9 cellular contexts compared by ENCODE assay signal in genomic region chr2:162890690-162891311, GRCh38. TPM values are rescaled to one million over a fixed set of nuclear protein-coding genes. Genes with fewer than 3 reads are reported as not detected.
A peak's percentile ranks its signal among the peaks of the same experiment; 100 is the strongest.
DNase-seq lines count a peak whose midpoint lies in the region; ATAC-seq and TF ChIP-seq lines count a peak whose summit lies in the region.
"Had no signal": no experiment of that assay in that cellular context is flagged by ENCODE, and none has a peak within 500 bp of the region (broad histone marks: within the 10 kb centered on the region; RNA-seq: fewer than 3 reads in every experiment).

No MANE protein-coding gene starts in this region.

- H3K79me2 ChIP-seq in ACC112 (ENCODE audit: control insufficient read depth, insufficient read depth, low read length, unreplicated experiment) = no peaks in the 10 kb centered on the region
- H3K79me2 ChIP-seq in PC-9 (ENCODE audit: low read depth) = no peaks in the 10 kb centered on the region
- no peaks in the 10 kb centered on the region for H3K79me2 ChIP-seq in neural progenitor cell (ENCODE audit: low read depth)

- H3F3A ChIP-seq in PC-9 (ENCODE audit: insufficient read depth, low read depth) (no peaks in the 10 kb centered on the region), neural progenitor cell (ENCODE audit: low read depth) (no peaks in the 10 kb centered on the region)

- H3K9me3 Mint-ChIP-seq in endodermal cell = no peaks in the 10 kb centered on the region
- H3K9me3 Mint-ChIP-seq in neural progenitor cell = no peaks in the 10 kb centered on the region
- H3K9me3 Mint-ChIP-seq in naive thymus-derived CD8-positive, alpha-beta T cell = peaks cover 0 to 3% (median 0%) of the 10 kb centered on the region in 9 donors

- TF ChIP-seq CTCF in GM06990 (IDR thresholded peaks at IDR 0.05; ENCODE audit: insufficient read depth, low read length, poor library complexity, severe bottlenecking) (peak; percentile 77), PC-9 (conservative IDR thresholded peaks at IDR 0.05) (peak; percentile 82), endodermal cell (conservative IDR thresholded peaks at IDR 0.05) (peak; percentile 95), neural progenitor cell (IDR thresholded peaks at IDR 0.05) (peak; percentile 98)

- H3K9me2 ChIP-seq in PC-9 (ENCODE audit: insufficient read depth) = no peaks in the 10 kb centered on the region

- intact Hi-C loops in PC-9 (cut with micrococcal nuclease; ENCODE audit: unreplicated experiment) = loop anchor here (2.0 kb wide), 1 partner anchor 242 kb away; no protein-coding TSS in a partner anchor

- BruUV-seq in PC-9 (replicated peaks; lab: Mats Ljungman, UMichigan) = no TSS peak

- H3K27ac ChIP-seq in ACC112 (ENCODE audit: low read depth, low read length) (no peak overlapping the region), PC-9 (no peak overlapping the region), endodermal cell (ENCODE audit: low read depth, low read length) (no peak overlapping the region), neural progenitor cell (no peak overlapping the region)
- H3K27ac ChIP-seq: SJSA1 had no signal

- H3K4me3 Mint-ChIP-seq in endodermal cell (no peak overlapping the region), neural progenitor cell (no peak overlapping the region)
- no peak overlapping the region for H3K4me3 Mint-ChIP-seq in naive thymus-derived CD8-positive, alpha-beta T cell

- H3K9me3 ChIP-seq in PC-9 (ENCODE audit: insufficient read depth, low read depth) (no peaks in the 10 kb centered on the region), endodermal cell (ENCODE audit: control insufficient read depth, low read length) (no peaks in the 10 kb centered on the region), neural progenitor cell (ENCODE audit: low read depth) (no peaks in the 10 kb centered on the region)
- H3K9me3 ChIP-seq: SJSA1 had no signal

- H3K27me3 ChIP-seq in ACC112 (ENCODE audit: insufficient read depth, low read length) = no peaks in the 10 kb centered on the region
- H3K27me3 ChIP-seq in GM06990 (replicated peaks; ENCODE audit: control insufficient read depth, insufficient read depth, low read length) = no peaks in the 10 kb centered on the region
- H3K27me3 ChIP-seq in PC-9 (ENCODE audit: insufficient read depth, low read depth) = no peaks in the 10 kb centered on the region
- H3K27me3 ChIP-seq in endodermal cell (ENCODE audit: control insufficient read depth, insufficient read depth, low read length, poor library complexity, severe bottlenecking) = no peaks in the 10 kb centered on the region
- no peaks in the 10 kb centered on the region for H3K27me3 ChIP-seq in neural progenitor cell

- H3K4me1 Mint-ChIP-seq in endodermal cell (no peaks in the 10 kb centered on the region), neural progenitor cell (peaks cover 2% of the 10 kb centered on the region)
- peaks cover 0 to 2% (median 0%) of the 10 kb centered on the region in 4 donors for H3K4me1 Mint-ChIP-seq in naive thymus-derived CD8-positive, alpha-beta T cell

- H3K36me3 ChIP-seq in ACC112 (ENCODE audit: insufficient read depth, low read length) (no peaks in the 10 kb centered on the region), GM06990 (ENCODE audit: control insufficient read depth, insufficient read depth, low read length) (no peaks in the 10 kb centered on the region), PC-9 (ENCODE audit: low read depth) (no peaks in the 10 kb centered on the region), endodermal cell (ENCODE audit: control insufficient read depth, insufficient read depth, low read length) (no peaks in the 10 kb centered on the region), neural progenitor cell (no peaks in the 10 kb centered on the region)
- H3K36me3 ChIP-seq: SJSA1 had no signal

- peak overlapping the region; percentile 86 for H2AFZ ChIP-seq in ACC112 (ENCODE audit: low read length, unreplicated experiment)
- peak overlapping the region; percentile 66 for H2AFZ ChIP-seq in PC-9
- no peak overlapping the region for H2AFZ ChIP-seq in neural progenitor cell (replicated peaks)

- no peak for ATAC-seq in naive thymus-derived CD8-positive, alpha-beta T cell

- no peaks in the 10 kb centered on the region for H4K20me1 ChIP-seq in PC-9 (ENCODE audit: insufficient read depth)
- no peaks in the 10 kb centered on the region for H4K20me1 ChIP-seq in neural progenitor cell (ENCODE audit: low read depth)

- 57% methylated on average over 4 of the region's 4 CpGs; no CpG with 5 or more reads in 1 of the 2 experiments for WGBS in endodermal cell (ENCODE audit: insufficient coverage in 1 of 2, insufficient read length in 1 of 2), 2 experiments

- POLR2A ChIA-PET in PC-9 (lab: Charles Lee; ENCODE audit: unreplicated experiment) = no interaction called here
- POLR2A ChIA-PET in naive thymus-derived CD8-positive, alpha-beta T cell (lab: Charles Lee) = no interaction called here

- no peak overlapping the region for H3K9ac ChIP-seq in endodermal cell (ENCODE audit: extremely low read depth, low read length, poor library complexity, severe bottlenecking)
- H3K9ac ChIP-seq in neural progenitor cell = no peak overlapping the region

- H3K36me3 Mint-ChIP-seq in endodermal cell (ENCODE audit: low read depth) (no peaks in the 10 kb centered on the region), neural progenitor cell (no peaks in the 10 kb centered on the region)
- H3K36me3 Mint-ChIP-seq in naive thymus-derived CD8-positive, alpha-beta T cell = no peaks in the 10 kb centered on the region

- H3K4me1 ChIP-seq in ACC112 (ENCODE audit: control insufficient read depth, insufficient read depth, low read length, unreplicated experiment) (peaks cover 3% of the 10 kb centered on the region), PC-9 (replicated peaks; ENCODE audit: insufficient read depth) (no peaks in the 10 kb centered on the region), endodermal cell (ENCODE audit: control insufficient read depth, insufficient read depth, low read length) (no peaks in the 10 kb centered on the region), neural progenitor cell (no peaks in the 10 kb centered on the region)
- H3K4me1 ChIP-seq: SJSA1 had no signal

- H3K4me3 ChIP-seq in ACC112 (ENCODE audit: low read depth, low read length) = peak overlapping the region; percentile 62
- H3K4me3 ChIP-seq in GM06990 (replicated peaks; ENCODE audit: low read depth, low read length) = no peak overlapping the region
- peak overlapping the region; percentile 8; the same call in 1 of the 2 replicates for H3K4me3 ChIP-seq in PC-9
- no peak overlapping the region for H3K4me3 ChIP-seq in endodermal cell (ENCODE audit: low read length)
- H3K4me3 ChIP-seq in neural progenitor cell = no peak overlapping the region
- H3K4me3 ChIP-seq: SJSA1 had no signal

- no peaks in the 10 kb centered on the region for H3K27me3 Mint-ChIP-seq in endodermal cell (ENCODE audit: insufficient read depth)
- H3K27me3 Mint-ChIP-seq in neural progenitor cell (ENCODE audit: insufficient read depth, low read depth) = peaks cover 3% of the 10 kb centered on the region
- H3K27me3 Mint-ChIP-seq in naive thymus-derived CD8-positive, alpha-beta T cell = no peaks in the 10 kb centered on the region

- CTCF ChIA-PET in PC-9 (lab: Charles Lee) = no interaction called here

- H3K4me2 ChIP-seq in PC-9 (peak overlapping the region; percentile 57; the same call in 1 of the 2 replicates), neural progenitor cell (no peak overlapping the region)

- DNase-seq in GM06990 (ENCODE audit: extremely low read depth, insufficient read length) (no peak), GOT3 (lab: John Stamatoyannopoulos, UW) (peak; percentile 10), HuH-7 (ENCODE audit: low spot score) (peak; percentile 10), PC-9 (peak; percentile 0 to 37), endodermal cell (peak; percentile 57), neural progenitor cell (ENCODE audit: low spot score) (peak; percentile 73)
- no peak for DNase-seq in naive thymus-derived CD8-positive, alpha-beta T cell

- H3K27ac Mint-ChIP-seq in endodermal cell (no peak overlapping the region), neural progenitor cell (no peak overlapping the region)
- H3K27ac Mint-ChIP-seq in naive thymus-derived CD8-positive, alpha-beta T cell = no peak overlapping the region

RNA-seq across cellular contexts. Expression of gene KCNH7, which starts 52.2 kb away (rescaled TPM):
- total RNA-seq in PC-9 (2021) (not detected in 2 replicates), endodermal cell (under 1 TPM; 0.13 to 0.33 TPM), neural progenitor cell (ENCODE audit: low replicate concordance) (0.09 and 0.12 TPM in 2 replicates)
- 0.85 TPM for polyA plus RNA-seq in endodermal cell (2013, experiment 1 of 2)
- polyA plus RNA-seq in endodermal cell (2013, experiment 2 of 2) = 0.83 TPM
- total RNA-seq in naive thymus-derived CD8-positive, alpha-beta T cell = not detected
- not detected for polyA plus RNA-seq in naive thymus-derived CD8-positive, alpha-beta T cell
- total RNA-seq: SJSA1 had no signal

Comparison
In these comparisons a context has a peak if more than half of its experiments do, and no peak if none do; other contexts are left out.
1. H3K4me3 ChIP-seq: peak in ACC112 (single experiment) and PC-9 (single experiment); none in GM06990 (single experiment), endodermal cell (single experiment) and neural progenitor cell (single experiment).
2. DNase-seq: peak in GOT3 (single experiment), HuH-7 (single experiment), PC-9 (2 of 2), endodermal cell (single experiment) and neural progenitor cell (single experiment); none in GM06990 (single experiment) and naive thymus-derived CD8-positive, alpha-beta T cell (0 of 10).
3. Peak in every context shown above with its lines, with median percentiles within 50 percentile points of each other: CTCF ChIP-seq.